ENCODE assay signal across 22 cellular contexts in genomic region chr6:118371955-118372354, GRCh38.
"Had no signal": no experiment of that assay in that cellular context is flagged by ENCODE, and none has a peak within 500 bp of the region (broad histone marks: within the 10 kb centered on the region; RNA-seq: fewer than 3 reads in every experiment).

No MANE protein-coding gene starts in this region.

- H3K4me1 ChIP-seq: ascending aorta, colonic mucosa, parathyroid adenoma, spleen, upper lobe of left lung had no signal

- ATAC-seq: activated T-cell treated with anti-CD3 and anti-CD28 coated beads, Interleukin-2, amount 50 U/mL, for 4 hours; effector memory CD8-positive, alpha-beta T cell; esophagus mucosa had no signal

- H3K9me3 Mint-ChIP-seq: activated T-helper 2 cell treated with anti-CD3 and anti-CD28 coated beads, Interferon-gamma antibody, Interleukin-2, Interleukin-4, amounts not matched to agents 10 μg/mL and 5 μg/mL and 100 μg/mL, durations not matched to agents 14 hours and 24 hours and 36 hours; effector memory CD8-positive, alpha-beta T cell had no signal

- H3K27ac Mint-ChIP-seq: activated naive CD8-positive, alpha-beta T cell; activated T-helper 2 cell treated with anti-CD3 and anti-CD28 coated beads, Interferon-gamma antibody, Interleukin-2, Interleukin-4, amounts not matched to agents 10 μg/mL and 5 μg/mL and 100 μg/mL, durations not matched to agents 14 hours and 24 hours and 36 hours; effector memory CD8-positive, alpha-beta T cell; memory B cell had no signal

- H3K4me3 Mint-ChIP-seq: activated naive CD8-positive, alpha-beta T cell; activated T-cell treated with anti-CD3 and anti-CD28 coated beads, Interleukin-2, amount 50 U/mL, for 4 hours; effector memory CD8-positive, alpha-beta T cell; memory B cell had no signal

- H3K36me3 ChIP-seq: adrenal gland, ascending aorta, colonic mucosa, spleen, thoracic aorta, upper lobe of left lung had no signal

- H3K4me1 Mint-ChIP-seq: memory B cell had no signal

- H3K27me3 ChIP-seq: adrenal gland, ascending aorta, colonic mucosa, dorsolateral prefrontal cortex, spleen, upper lobe of left lung had no signal

- H3K4me3 ChIP-seq: adrenal gland, ascending aorta, colonic mucosa, dorsolateral prefrontal cortex, spleen, thoracic aorta, upper lobe of left lung had no signal

- H3K27me3 Mint-ChIP-seq: activated naive CD8-positive, alpha-beta T cell; effector memory CD8-positive, alpha-beta T cell had no signal

- H3K9me3 ChIP-seq: colonic mucosa had no signal

- H3K27ac ChIP-seq: ascending aorta, colonic mucosa, dorsolateral prefrontal cortex, parathyroid adenoma, spleen, thoracic aorta, upper lobe of left lung had no signal

- DNase-seq: activated CD4-positive, alpha-beta T cell treated with anti-CD3 and anti-CD28 coated beads for 1 hour; activated CD8-positive, alpha-beta memory T cell treated with anti-CD3 and anti-CD28 coated beads for 24 hours; activated CD8-positive, alpha-beta memory T cell treated with anti-CD3 and anti-CD28 coated beads, Interleukin-2, amount 50 U/mL, for 48 hours; activated naive CD4-positive, alpha-beta T cell; activated T-cell treated with anti-CD3 and anti-CD28 coated beads, Interleukin-2, amount 50 U/mL, for 4 hours; colonic mucosa; dorsolateral prefrontal cortex; effector memory CD8-positive, alpha-beta T cell; nucleus accumbens; spleen; stimulated activated CD4-positive, alpha-beta T cell treated with anti-CD3 and anti-CD28 coated beads, Interleukin-4, amount 100 ng/mL, for 24 hours; stimulated activated naive CD4-positive, alpha-beta T cell treated with Interleukin-2 at 50 U/mL for 16 hours; T-helper 1 cell; upper lobe of left lung had no signal
